ENCODE assay signal across 15 cellular contexts in the genomic region with DNA sequence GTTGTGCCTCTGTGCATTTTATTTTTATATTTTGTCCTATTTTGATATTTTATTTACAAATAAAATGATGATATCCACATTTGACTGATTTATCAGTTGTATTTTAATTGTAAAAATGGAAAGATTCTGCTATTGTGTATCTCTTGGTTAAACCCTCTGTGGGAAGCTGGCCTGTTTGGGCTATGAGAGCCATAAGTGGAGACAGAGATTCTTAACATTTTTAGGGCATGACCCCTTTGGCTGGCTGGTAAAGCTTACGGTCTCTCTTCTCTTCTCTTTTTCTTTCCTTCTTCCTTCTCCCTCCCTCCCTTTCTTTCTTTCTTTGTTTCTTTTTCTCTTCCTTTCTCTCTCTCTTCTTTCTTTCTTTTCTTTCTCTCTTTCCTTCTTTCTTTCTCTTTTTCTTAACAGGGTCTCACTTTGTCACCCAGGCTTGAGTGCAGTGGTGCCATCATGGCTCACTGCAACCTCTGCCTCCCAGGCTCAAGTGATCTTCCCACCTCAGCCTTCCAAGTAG.
DNase-seq lines count a peak whose midpoint lies in the region; ATAC-seq and TF ChIP-seq lines count a peak whose summit lies in the region.
"Had no signal": no experiment of that assay in that cellular context is flagged by ENCODE, and none has a peak within 500 bp of the region (broad histone marks: within the 10 kb centered on the region; RNA-seq: fewer than 3 reads in every experiment).

No MANE protein-coding gene starts in this region.

- H3K9ac ChIP-seq in GM23248 (no peak overlapping the region), smooth muscle cell (ENCODE audit: low read depth) (no peak overlapping the region)

- H3K9me3 Mint-ChIP-seq in activated CD4-positive, alpha-beta T cell treated with anti-CD3 and anti-CD28 coated beads for 36 hours (ENCODE audit: low read depth) = no peaks in the 10 kb centered on the region
- H3K9me3 Mint-ChIP-seq: CD4-positive, alpha-beta memory T cell had no signal

- 77 to 82% methylated on average over 1 of the region's 1 CpG for WGBS in GM23248 (ENCODE audit: low coverage in 1 of 2, low lambda C conversion rate in 2 of 2, missing lambda C conversion rate in 2 of 2), 2 experiments
- WGBS in esophagus squamous epithelium, 2 donors = 0 to 80% methylated on average over 1 of the region's 1 CpG
- WGBS in smooth muscle cell (ENCODE audit: low lambda C conversion rate) = 5% methylated on average over 1 of the region's 1 CpG

- H3K4me1 Mint-ChIP-seq in activated CD4-positive, alpha-beta T cell treated with anti-CD3 and anti-CD28 coated beads for 36 hours = no peaks in the 10 kb centered on the region

- CTCF ChIA-PET in activated CD4-positive, alpha-beta T cell treated with anti-CD3 and anti-CD28 coated beads for 36 hours (lab: Charles Lee) = no interaction called here

- H3K27ac Mint-ChIP-seq in activated CD4-positive, alpha-beta T cell treated with anti-CD3 and anti-CD28 coated beads for 36 hours = no peak overlapping the region

- H3K4me2 ChIP-seq in GM23248 (ENCODE audit: unreplicated experiment) = no peak overlapping the region
- H3K4me2 ChIP-seq in smooth muscle cell = peak overlapping the region; percentile 41

- H2AFZ ChIP-seq in GM23248 (no peak overlapping the region), smooth muscle cell (ENCODE audit: low read depth) (no peak overlapping the region)

- in situ Hi-C loops in GM23248 (cut with MboI) = no loop called here

- ATAC-seq in activated CD4-positive, alpha-beta T cell treated with anti-CD3 and anti-CD28 coated beads for 36 hours = no peak

- H3K9me2 ChIP-seq in GM23248 (ENCODE audit: insufficient read depth) = no peaks in the 10 kb centered on the region

- H3K4me3 Mint-ChIP-seq in activated CD4-positive, alpha-beta T cell treated with anti-CD3 and anti-CD28 coated beads for 36 hours = no peak overlapping the region
- H3K4me3 Mint-ChIP-seq: CD4-positive, alpha-beta memory T cell had no signal

- H3K9me3 ChIP-seq in GM23248 (ENCODE audit: low read depth) (no peaks in the 10 kb centered on the region), SJSA1 (replicated peaks) (no peaks in the 10 kb centered on the region), esophagus squamous epithelium (no peaks in the 10 kb centered on the region), smooth muscle cell (replicated peaks; ENCODE audit: low read depth) (no peaks in the 10 kb centered on the region)
- H3K9me3 ChIP-seq: BE2C, HAP-1 had no signal

- H3K4me3 ChIP-seq in GM23248 (no peak overlapping the region), SJSA1 (no peak overlapping the region), esophagus squamous epithelium (no peak overlapping the region), smooth muscle cell (no peak overlapping the region)
- H3K4me3 ChIP-seq: HAP-1 had no signal

- no peak for TF ChIP-seq POLR2A in esophagus squamous epithelium (IDR thresholded peaks at IDR 0.05)

- H3K27ac ChIP-seq in GM23248 (peak overlapping the region; percentile 30), SJSA1 (peak overlapping the region; percentile 38), esophagus squamous epithelium (peak overlapping the region in 3 of 4 donors; percentile 37 to 47 (median 43)), smooth muscle cell (ENCODE audit: low read depth) (peak overlapping the region; percentile 70)

- POLR2A ChIA-PET in activated CD4-positive, alpha-beta T cell treated with anti-CD3 and anti-CD28 coated beads for 36 hours (lab: Charles Lee) = no interaction called here

- DNase-seq in GM23248 (peak; percentile 15), SJSA1 (ENCODE audit: low read depth in 1 of 2, low spot score in 2 of 2) (no peak), esophagus squamous epithelium (lab: John Stamatoyannopoulos, UW) (no peak), smooth muscle cell (lab: John Stamatoyannopoulos, UW; ENCODE audit: unreplicated experiment) (no peak), HUDEP-2 (lab: John Stamatoyannopoulos, UW; ENCODE audit: unreplicated experiment in 76 of 76) (no peak)
- DNase-seq in activated CD4-positive, alpha-beta T cell treated with anti-CD3 and anti-CD28 coated beads for 36 hours = no peak
- DNase-seq in activated CD8-positive, alpha-beta memory T cell treated with anti-CD3 and anti-CD28 coated beads, Interleukin-2, amount 50 U/mL, for 48 hours = no peak
- DNase-seq: ACHN; BE2C; CD4-positive, alpha-beta memory T cell; DND-41; NCI-H1436 treated with DMSO at 0.1 percent for 48 hours; NCI-H2081; NCI-H510A treated with DMSO at 0.1 percent for 48 hours had no signal

- H4K20me1 ChIP-seq in GM23248 (ENCODE audit: insufficient read depth) (no peaks in the 10 kb centered on the region), smooth muscle cell (ENCODE audit: low read depth) (no peaks in the 10 kb centered on the region)

- peaks cover 37% of the 10 kb centered on the region for H3K4me1 ChIP-seq in GM23248 (ENCODE audit: insufficient read depth)
- H3K4me1 ChIP-seq in SJSA1 (replicated peaks) = peaks cover 63% of the 10 kb centered on the region
- peaks cover 16 to 40% (median 17%) of the 10 kb centered on the region in 3 donors for H3K4me1 ChIP-seq in esophagus squamous epithelium
- peaks cover 6% of the 10 kb centered on the region for H3K4me1 ChIP-seq in smooth muscle cell (ENCODE audit: low read depth)
- H3K4me1 ChIP-seq: BE2C, HAP-1 had no signal

- peaks cover 17% of the 10 kb centered on the region for H3K27me3 Mint-ChIP-seq in activated CD4-positive, alpha-beta T cell treated with anti-CD3 and anti-CD28 coated beads for 36 hours

- H3K36me3 ChIP-seq in GM23248 (ENCODE audit: low read depth) (no peaks in the 10 kb centered on the region), SJSA1 (no peaks in the 10 kb centered on the region), esophagus squamous epithelium (no peaks in the 10 kb centered on the region), smooth muscle cell (ENCODE audit: low read depth) (no peaks in the 10 kb centered on the region)
- H3K36me3 ChIP-seq: BE2C, HAP-1 had no signal

- H3K27me3 ChIP-seq in GM23248 (replicated peaks; ENCODE audit: insufficient read depth) (no peaks in the 10 kb centered on the region), SJSA1 (replicated peaks) (no peaks in the 10 kb centered on the region), esophagus squamous epithelium (no peaks in the 10 kb centered on the region), smooth muscle cell (ENCODE audit: low read depth) (no peaks in the 10 kb centered on the region)

- intact Hi-C loops in esophagus squamous epithelium (cut with DNase I) = no loop called here
- intact Hi-C loops in activated CD4-positive, alpha-beta T cell treated with anti-CD3 and anti-CD28 coated beads for 36 hours (cut with DNase I, micrococcal nuclease) = no loop called here

- H3F3A ChIP-seq in GM23248 (ENCODE audit: insufficient read depth) (peaks cover 50% of the 10 kb centered on the region), smooth muscle cell (ENCODE audit: low read depth) (no peaks in the 10 kb centered on the region)

- TF ChIP-seq CTCF in esophagus squamous epithelium (IDR thresholded peaks at IDR 0.05) (no peak), smooth muscle cell (IDR thresholded peaks at IDR 0.05; ENCODE audit: borderline replicate concordance, insufficient read depth, poor library complexity, severe bottlenecking) (no peak)

- H3K79me2 ChIP-seq in GM23248 (ENCODE audit: insufficient read depth) = no peaks in the 10 kb centered on the region
- H3K79me2 ChIP-seq in smooth muscle cell (ENCODE audit: low read depth) = no peaks in the 10 kb centered on the region

- H3K36me3 Mint-ChIP-seq in activated CD4-positive, alpha-beta T cell treated with anti-CD3 and anti-CD28 coated beads for 36 hours (ENCODE audit: low read depth) = no peaks in the 10 kb centered on the region
